In genomic region chr5:1763960-1764605, GRCh38 we compare ENCODE assay signal across 1 cellular context.
TF ChIP-seq lines count a peak whose summit lies in the region.

No MANE protein-coding gene starts in this region.

TF ChIP-seq in WTC11, 78 proteins besides CTCF, POLR2A, EP300 and RAD21 (continued from another document):
- TF ChIP-seq ERG (CRISPR knock-in tag; IDR thresholded peaks at IDR 0.05), result no peak
